1 cellular context compared by ENCODE assay signal in the genomic region with DNA sequence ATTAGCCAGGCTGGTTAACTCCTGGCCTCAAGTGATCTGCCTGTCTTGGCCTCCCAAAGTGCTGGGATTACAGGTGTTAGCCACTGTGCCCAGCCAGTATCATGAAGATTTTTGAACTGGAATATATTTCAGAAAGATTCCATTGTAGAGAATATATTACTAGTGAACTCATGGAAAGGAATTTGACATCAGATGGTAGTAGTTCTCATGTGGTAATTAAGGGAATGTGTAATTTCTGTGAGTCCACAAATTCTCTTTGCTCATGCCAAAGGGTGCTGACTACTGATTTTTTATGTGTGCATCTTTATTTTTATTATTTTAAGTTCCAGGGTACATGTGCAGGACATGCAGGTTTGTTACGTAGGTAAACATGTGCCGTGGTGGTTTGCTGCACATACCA.
TF ChIP-seq lines count a peak whose summit lies in the region.

No MANE protein-coding gene starts in this region.

TF ChIP-seq in K562, 482 proteins besides CTCF, POLR2A, EP300 and RAD21 (continued from another document):
- TF ChIP-seq SIRT6 (IDR thresholded peaks at IDR 0.05; ENCODE audit: low read depth, low read length), result no peak
